In the genomic region with DNA sequence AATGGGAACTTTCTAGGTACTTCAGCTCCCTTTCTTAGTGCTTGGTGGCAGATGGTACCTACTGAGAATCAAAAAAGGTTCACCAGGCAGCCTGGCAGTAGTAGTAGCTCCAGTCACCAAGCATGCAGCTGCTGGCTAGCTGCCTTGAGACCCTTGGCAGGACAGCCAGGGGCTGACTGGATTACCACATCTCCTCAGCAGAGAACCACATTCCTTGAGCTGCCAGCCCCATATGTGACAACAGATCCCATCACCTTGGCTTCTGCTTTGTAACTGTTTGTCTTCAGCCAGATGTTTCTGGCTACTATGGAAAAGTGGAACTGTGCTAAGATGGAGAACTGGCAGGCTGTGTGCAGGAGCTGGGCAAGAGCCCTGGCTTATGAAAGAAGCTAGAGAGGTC, we compare ENCODE assay signal across 16 cellular contexts. TPM values are rescaled to one million over a fixed set of nuclear protein-coding genes. Genes with fewer than 3 reads are reported as not detected.
DNase-seq lines count a peak whose midpoint lies in the region; ATAC-seq and TF ChIP-seq lines count a peak whose summit lies in the region.
"Had no signal": no experiment of that assay in that cellular context is flagged by ENCODE, and none has a peak within 500 bp of the region (broad histone marks: within the 10 kb centered on the region; RNA-seq: fewer than 3 reads in every experiment).

No MANE protein-coding gene starts in this region.

- H3K4ac ChIP-seq in H9 (ENCODE audit: low read depth, low read length), result no peak overlapping the region

- DNase-seq in DMS 273 (lab: John Stamatoyannopoulos, UW; ENCODE audit: unreplicated experiment) (peak; percentile 11), DMS 273 treated with DMSO at 0.1 percent for 48 hours (lab: John Stamatoyannopoulos, UW) (no peak), left ventricle myocardium superior (no peak), left cardiac atrium (no peak), psoas muscle (peak in 1 of 2 donors; percentile 25), H9 (no peak)
- no peak for DNase-seq in stimulated activated naive CD4-positive, alpha-beta T cell treated with Interleukin-2 at 50 U/mL for 16 hours (lab: John Stamatoyannopoulos, UW)
- DNase-seq: Calu3; CD8-positive, alpha-beta T cell had no signal

- H3K36me3 ChIP-seq in psoas muscle (ENCODE audit: insufficient read depth in 1 of 2, low read depth in 1 of 2), result peaks cover 2 to 80% of the 10 kb centered on the region in 2 donors
- H3K36me3 ChIP-seq: HAP-1 had no signal

- no peak overlapping the region for H2BK20ac ChIP-seq in H9 (ENCODE audit: low read depth, low read length, poor library complexity, severe bottlenecking)

- H3K4me3 ChIP-seq in psoas muscle, result no peak overlapping the region
- H3K4me3 ChIP-seq: A549; BLaER1 treated with 17β-estradiol and CSF1 and Interleukin-3, amounts not matched to agents 10 nM and 100 nM; HAP-1 had no signal

- no peak overlapping the region for H2BK12ac ChIP-seq in H9 (ENCODE audit: insufficient read length, low read depth, low read length)

- H3K79me2 ChIP-seq in H9 (ENCODE audit: insufficient read depth, low read length), result no peaks in the 10 kb centered on the region

- no peak overlapping the region for H3K14ac ChIP-seq in H9 (ENCODE audit: insufficient read depth, low read length)

- H2BK5ac ChIP-seq in H9 (ENCODE audit: insufficient read length, low read length), result no peak overlapping the region

- no peaks in the 10 kb centered on the region; the same call in 1 of the 2 replicates for H3K27me3 Mint-ChIP-seq in H9 (ENCODE audit: low read depth)
- H3K27me3 Mint-ChIP-seq: B cell, IgD-negative memory B cell had no signal

- H3K4me3 Mint-ChIP-seq in H9, result no peak overlapping the region
- H3K4me3 Mint-ChIP-seq: B cell; CD8-positive, alpha-beta T cell; IgD-negative memory B cell had no signal

- no peak overlapping the region for H3K56ac ChIP-seq in H9 (ENCODE audit: insufficient read length, low read depth, low read length)

- no peak for TF ChIP-seq CTCF in psoas muscle (IDR thresholded peaks at IDR 0.05)
- no peak for TF ChIP-seq CTCF in H9 (conservative IDR thresholded peaks at IDR 0.05)

- no peak overlapping the region for H3K4me2 ChIP-seq in H9 (ENCODE audit: insufficient read depth, insufficient read length, low read length)
- H3K4me2 ChIP-seq: A549; BLaER1 treated with 17β-estradiol and CSF1 and Interleukin-3, amounts not matched to agents 10 nM and 100 nM had no signal

- H4K5ac ChIP-seq in H9 (ENCODE audit: insufficient read length, low read depth, low read length), result no peak overlapping the region

- H3K79me1 ChIP-seq in H9 (ENCODE audit: insufficient read depth, low read depth, low read length, poor library complexity, severe bottlenecking), result no peaks in the 10 kb centered on the region

- H4K8ac ChIP-seq in H9 (replicated peaks; ENCODE audit: insufficient read length, low read depth, low read length), result no peak overlapping the region

- H3K9me3 ChIP-seq in psoas muscle (no peaks in the 10 kb centered on the region), H9 (ENCODE audit: control insufficient read depth, low read depth, low read length) (no peaks in the 10 kb centered on the region)
- H3K9me3 ChIP-seq: A549; BLaER1 treated with 17β-estradiol and CSF1 and Interleukin-3, amounts not matched to agents 10 nM and 100 nM; HAP-1 had no signal

- no peak overlapping the region for H3K27ac Mint-ChIP-seq in H9
- H3K27ac Mint-ChIP-seq: B cell; CD8-positive, alpha-beta T cell; IgD-negative memory B cell had no signal

- no peaks in the 10 kb centered on the region for H3K4me1 ChIP-seq in psoas muscle
- peaks cover 7% of the 10 kb centered on the region; the same call in 1 of the 2 replicates for H3K4me1 ChIP-seq in H9 (ENCODE audit: insufficient read depth, low read length)
- H3K4me1 ChIP-seq: A549; BLaER1 treated with 17β-estradiol and CSF1 and Interleukin-3, amounts not matched to agents 10 nM and 100 nM; HAP-1 had no signal

- H3K18ac ChIP-seq in H9 (ENCODE audit: insufficient read length, low read depth, low read length), result no peak overlapping the region

- H3K9me3 Mint-ChIP-seq in H9, result no peaks in the 10 kb centered on the region
- H3K9me3 Mint-ChIP-seq: CD8-positive, alpha-beta T cell; IgD-negative memory B cell had no signal

- no peak overlapping the region for H3K23ac ChIP-seq in H9 (ENCODE audit: insufficient read length, low read depth, low read length)

- no peaks in the 10 kb centered on the region for H3K23me2 ChIP-seq in H9 (ENCODE audit: insufficient read length, low read depth, low read length, poor library complexity, severe bottlenecking)

- no peak overlapping the region for H2BK15ac ChIP-seq in H9 (ENCODE audit: low read depth, low read length)

- no peak overlapping the region for H2AK5ac ChIP-seq in H9 (ENCODE audit: insufficient read length, low read length)

- H4K20me1 ChIP-seq in H9 (ENCODE audit: control insufficient read depth, insufficient read depth, insufficient read length), result no peaks in the 10 kb centered on the region

- intact Hi-C loops in left ventricle myocardium superior (cut with micrococcal nuclease) (no loop called here), left cardiac atrium (cut with DNase I) (no loop called here), psoas muscle (cut with DNase I) (no loop called here)

- no peak overlapping the region for H2AFZ ChIP-seq in H9 (ENCODE audit: low read length)

- no peak overlapping the region for H3K27ac ChIP-seq in psoas muscle
- H3K27ac ChIP-seq in H9 (ENCODE audit: insufficient read length, low read depth, low read length), result no peak overlapping the region
- H3K27ac ChIP-seq: 22Rv1; A549; BLaER1 treated with 17β-estradiol and CSF1 and Interleukin-3, amounts not matched to agents 10 nM and 100 nM had no signal

- ATAC-seq in left ventricle myocardium superior (peak; percentile 41), left cardiac atrium (no peak), psoas muscle (peak in 3 of 4 donors; percentile 68 to 81 (median 81))
- ATAC-seq: A549; CD8-positive, alpha-beta T cell; HepG2 had no signal

- no peak overlapping the region for H2BK120ac ChIP-seq in H9 (ENCODE audit: low read depth, low read length, poor library complexity, severe bottlenecking)

- H3K36me3 Mint-ChIP-seq in H9 (ENCODE audit: insufficient read depth in 1 of 3, low read depth in 3 of 3), result peaks cover 17 to 48% (median 23%) of the 10 kb centered on the region in 3 experiments; a peak in 6 of 7 replicates

- H3K4me1 Mint-ChIP-seq in H9, result peaks cover 35 to 47% of the 10 kb centered on the region in 2 experiments
- H3K4me1 Mint-ChIP-seq: B cell, IgD-negative memory B cell had no signal

- H4K91ac ChIP-seq in H9 (ENCODE audit: insufficient read length, low read depth, low read length), result no peak overlapping the region

- no peak overlapping the region for H3K9ac ChIP-seq in H9 (ENCODE audit: extremely low read depth, insufficient read length, low read length)
- H3K9ac ChIP-seq: BLaER1 treated with 17β-estradiol and CSF1 and Interleukin-3, amounts not matched to agents 10 nM and 100 nM had no signal

- H3T11ph ChIP-seq in H9 (ENCODE audit: low read length), result no peak overlapping the region

- H3K27me3 ChIP-seq in psoas muscle (ENCODE audit: insufficient read depth in 3 of 3, low read length in 2 of 3) (no peaks in the 10 kb centered on the region), H9 (ENCODE audit: insufficient read depth, low read length) (no peaks in the 10 kb centered on the region)
- H3K27me3 ChIP-seq: BLaER1 treated with 17β-estradiol and CSF1 and Interleukin-3, amounts not matched to agents 10 nM and 100 nM had no signal

RNA-seq across cellular contexts. Expression of a gene that starts 39.6 kb away (rescaled TPM):
- total RNA-seq in left ventricle myocardium superior (not detected), left cardiac atrium (under 1 TPM in 1 of 2 donors, not detected in 1; 0.21 TPM), psoas muscle (not detected), H9 (2021) (1.0 and 1.1 TPM in 2 replicates)
- not detected for polyA plus RNA-seq in psoas muscle
- total RNA-seq: Calu3 had no signal

RNA-seq across cellular contexts. Expression of a gene that starts 49.7 kb away (rescaled TPM):
- 5.7 TPM for total RNA-seq in left ventricle myocardium superior
- 10 to 100 TPM; 11.0 to 15.2 TPM for total RNA-seq in left cardiac atrium
- 1 to 10 TPM; 1.4 to 6.3 (median 2.4) TPM for total RNA-seq in psoas muscle
- polyA plus RNA-seq in psoas muscle, result 1 to 10 TPM; 1.2 to 2.0 (median 1.8) TPM
- 392 and 407 TPM in 2 replicates for total RNA-seq in H9 (2021)

Comparison
In these comparisons a context has a peak if more than half of its experiments do, and no peak if none do; other contexts are left out.
1. ATAC-seq: peak in left ventricle myocardium superior (single experiment) and psoas muscle (3 of 4); none in left cardiac atrium (0 of 2).
2. RNA of a gene that starts 49.7 kb away (total RNA-seq): 392 to 407 TPM in H9; 11.0 to 15.2 TPM in left cardiac atrium, 5.7 TPM in left ventricle myocardium superior (single experiment) and 1.4 to 6.3 TPM in psoas muscle; every median in the first group is over 10 times any median in the second.